24 cellular contexts compared by ENCODE assay signal in the genomic region with DNA sequence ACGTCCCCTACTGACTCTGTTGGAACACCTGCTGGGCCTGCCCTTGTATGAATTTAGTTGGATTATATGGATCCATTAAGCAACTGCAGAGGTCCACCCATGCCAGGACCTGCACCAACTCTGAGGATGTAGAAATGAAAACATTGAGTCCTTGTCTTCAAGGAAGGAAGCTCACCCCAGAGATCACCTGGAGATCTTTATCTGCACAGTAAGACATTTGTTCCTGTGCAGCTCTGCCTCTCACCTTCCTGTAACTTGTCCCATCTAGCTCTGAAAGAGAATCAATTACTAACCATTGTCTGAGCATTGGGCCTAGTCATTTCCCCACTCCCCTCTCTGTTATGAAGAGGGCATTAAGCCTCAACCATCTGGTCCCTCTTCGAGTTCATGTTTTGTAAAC.
DNase-seq lines count a peak whose midpoint lies in the region; ATAC-seq and FAIRE-seq lines count a peak whose summit lies in the region.
"Had no signal": no experiment of that assay in that cellular context is flagged by ENCODE, and none has a peak within 500 bp of the region (broad histone marks: within the 10 kb centered on the region; RNA-seq: fewer than 3 reads in every experiment).

No MANE protein-coding gene starts in this region.

- no peak overlapping the region for H3K4me3 ChIP-seq in small intestine (ENCODE audit: low read depth in 1 of 2, low read length in 2 of 2)
- H3K4me3 ChIP-seq: ascending aorta, gastrocnemius medialis, mucosa of descending colon, SK-N-MC had no signal

- H3K27me3 Mint-ChIP-seq in activated T-cell treated with anti-CD3 and anti-CD28 coated beads, Interleukin-2, amount 50 U/mL, for 72 hours (ENCODE audit: low read depth) = no peaks in the 10 kb centered on the region
- no peaks in the 10 kb centered on the region for H3K27me3 Mint-ChIP-seq in activated T-helper 1 cell treated with anti-CD3 and anti-CD28 coated beads, Interleukin-12 subunit alpha, Interleukin-12 subunit beta, Interleukin-2, Interleukin-4 antibody, amounts not matched to agents 30 ng/mL and 10 ng/mL and 1 ng/mL, durations not matched to agents 14 hours and 24 hours and 36 hours (ENCODE audit: insufficient read depth)

- no peaks in the 10 kb centered on the region for H3K36me3 ChIP-seq in small intestine (ENCODE audit: control insufficient read depth in 2 of 2, insufficient read depth in 2 of 2, low read length in 2 of 2)
- H3K36me3 ChIP-seq: ascending aorta, gastrocnemius medialis had no signal

- H3K36me3 Mint-ChIP-seq in activated T-cell treated with anti-CD3 and anti-CD28 coated beads, Interleukin-2, amount 50 U/mL, for 72 hours (ENCODE audit: insufficient read depth in 2 of 2) = peaks cover 4 to 6% of the 10 kb centered on the region in 2 donors
- H3K36me3 Mint-ChIP-seq in activated T-helper 1 cell treated with anti-CD3 and anti-CD28 coated beads, Interleukin-12 subunit alpha, Interleukin-12 subunit beta, Interleukin-2, Interleukin-4 antibody, amounts not matched to agents 30 ng/mL and 10 ng/mL and 1 ng/mL, durations not matched to agents 14 hours and 24 hours and 36 hours (ENCODE audit: low read depth) = peaks cover 3% of the 10 kb centered on the region

- no peak overlapping the region for H3K4me3 Mint-ChIP-seq in activated T-cell treated with anti-CD3 and anti-CD28 coated beads, Interleukin-2, amount 50 U/mL, for 72 hours
- H3K4me3 Mint-ChIP-seq in activated T-helper 1 cell treated with anti-CD3 and anti-CD28 coated beads, Interleukin-12 subunit alpha, Interleukin-12 subunit beta, Interleukin-2, Interleukin-4 antibody, amounts not matched to agents 30 ng/mL and 10 ng/mL and 1 ng/mL, durations not matched to agents 14 hours and 24 hours and 36 hours = no peak overlapping the region

- peaks cover 7% of the 10 kb centered on the region in 2 donors for H3K9me3 Mint-ChIP-seq in activated T-cell treated with anti-CD3 and anti-CD28 coated beads, Interleukin-2, amount 50 U/mL, for 72 hours
- peaks cover 12% of the 10 kb centered on the region for H3K9me3 Mint-ChIP-seq in activated T-helper 1 cell treated with anti-CD3 and anti-CD28 coated beads, Interleukin-12 subunit alpha, Interleukin-12 subunit beta, Interleukin-2, Interleukin-4 antibody, amounts not matched to agents 30 ng/mL and 10 ng/mL and 1 ng/mL, durations not matched to agents 14 hours and 24 hours and 36 hours

- no peaks in the 10 kb centered on the region for H3K27me3 ChIP-seq in small intestine (ENCODE audit: control insufficient read depth in 2 of 2, insufficient read depth in 2 of 2, low read length in 2 of 2)
- H3K27me3 ChIP-seq: ascending aorta, gastrocnemius medialis had no signal

- H3K27ac Mint-ChIP-seq in activated T-cell treated with anti-CD3 and anti-CD28 coated beads, Interleukin-2, amount 50 U/mL, for 72 hours = peak overlapping the region; percentile 36
- H3K27ac Mint-ChIP-seq in activated T-helper 1 cell treated with anti-CD3 and anti-CD28 coated beads, Interleukin-12 subunit alpha, Interleukin-12 subunit beta, Interleukin-2, Interleukin-4 antibody, amounts not matched to agents 30 ng/mL and 10 ng/mL and 1 ng/mL, durations not matched to agents 14 hours and 24 hours and 36 hours = peak overlapping the region; percentile 35

- WGBS in small intestine, 3 donors = 53 to 64% (median 62%) methylated on average over 2 of the region's 2 CpGs

- H3K4me1 Mint-ChIP-seq in activated T-cell treated with anti-CD3 and anti-CD28 coated beads, Interleukin-2, amount 50 U/mL, for 72 hours (ENCODE audit: low read depth) = peaks cover 43% of the 10 kb centered on the region
- H3K4me1 Mint-ChIP-seq in activated T-helper 1 cell treated with anti-CD3 and anti-CD28 coated beads, Interleukin-12 subunit alpha, Interleukin-12 subunit beta, Interleukin-2, Interleukin-4 antibody, amounts not matched to agents 30 ng/mL and 10 ng/mL and 1 ng/mL, durations not matched to agents 14 hours and 24 hours and 36 hours (ENCODE audit: low read depth) = peaks cover 38% of the 10 kb centered on the region

- ATAC-seq in activated T-cell treated with anti-CD3 and anti-CD28 coated beads, Interleukin-2, amount 50 U/mL, for 72 hours (replicated peaks in 1 of 2) = peak; percentile 34 to 46
- ATAC-seq: esophagus mucosa, gastrocnemius medialis, mucosa of descending colon had no signal

- intact Hi-C loops in activated T-helper 1 cell treated with anti-CD3 and anti-CD28 coated beads, Interleukin-12 subunit alpha, Interleukin-12 subunit beta, Interleukin-2, Interleukin-4 antibody, amounts not matched to agents 30 ng/mL and 10 ng/mL and 1 ng/mL, durations not matched to agents 14 hours and 24 hours and 36 hours (cut with micrococcal nuclease) = no loop called here

- H3K9me3 ChIP-seq in small intestine (ENCODE audit: control insufficient read depth, low read depth) = peaks cover 2% of the 10 kb centered on the region

- no peak for FAIRE-seq in small intestine (lab: Jason Lieb, UNC)
- FAIRE-seq: GM12891, GM19239, islet of Langerhans had no signal

- no peak overlapping the region for H3K27ac ChIP-seq in small intestine (ENCODE audit: low read depth in 1 of 2, low read length in 1 of 2)
- H3K27ac ChIP-seq: ascending aorta, C4-2B, gastrocnemius medialis, RWPE1, SK-N-MC had no signal

- H3K4me1 ChIP-seq in small intestine (ENCODE audit: control insufficient read depth in 2 of 2, insufficient read depth in 1 of 2, low read depth in 1 of 2, low read length in 1 of 2) = peaks cover 0 to 5% of the 10 kb centered on the region in 2 donors

- no peak for DNase-seq in activated T-cell treated with anti-CD3 and anti-CD28 coated beads, Interleukin-2, amount 50 U/mL, for 72 hours
- no peak for DNase-seq in activated T-cell treated with anti-CD3 and anti-CD28 coated beads, Interleukin-2, amount 50 U/mL, for 48 hours
- peak; percentile 23 for DNase-seq in NCI-H2171 (lab: John Stamatoyannopoulos, UW)
- no peak for DNase-seq in activated T-helper 1 cell treated with anti-CD3 and anti-CD28 coated beads, Interleukin-12 subunit alpha, Interleukin-12 subunit beta, Interleukin-2, Interleukin-4 antibody, amounts not matched to agents 30 ng/mL and 10 ng/mL and 1 ng/mL, durations not matched to agents 14 hours and 24 hours and 36 hours (ENCODE audit: low spot score)
- DNase-seq in small intestine = peak; percentile 17
- DNase-seq in GM19238 (ENCODE audit: insufficient read length, low spot score) = no peak
- DNase-seq in activated effector memory CD4-positive, alpha-beta T cell treated with Interleukin-2 at 50 U/mL for 16 hours = no peak
- DNase-seq: activated CD4-positive, CD25-positive, alpha-beta regulatory T cell treated with anti-CD3 and anti-CD28 coated beads, Interleukin-2, amount 50 U/mL, for 72 hours; DMS79 treated with DMSO at 0.1 percent for 48 hours; gastrocnemius medialis; hypothalamus; IMR-90; mucosa of descending colon; NCI-H1105 treated with DMSO at 0.1 percent for 48 hours; NCI-H2081; NCI-H510A treated with DMSO at 0.1 percent for 48 hours had no signal

Comparison
In these comparisons a context has a peak if more than half of its experiments do, and no peak if none do; other contexts are left out.
1. DNase-seq: peak in NCI-H2171 (single experiment) and small intestine (single experiment); none in activated T-cell treated with anti-CD3 and anti-CD28 coated beads, Interleukin-2, amount 50 U/mL, for 72 hours (0 of 2), activated T-cell treated with anti-CD3 and anti-CD28 coated beads, Interleukin-2, amount 50 U/mL, for 48 hours (0 of 2), activated T-helper 1 cell treated with anti-CD3 and anti-CD28 coated beads, Interleukin-12 subunit alpha, Interleukin-12 subunit beta, Interleukin-2, Interleukin-4 antibody, amounts not matched to agents 30 ng/mL and 10 ng/mL and 1 ng/mL, durations not matched to agents 14 hours and 24 hours and 36 hours (single experiment), GM19238 (single experiment) and activated effector memory CD4-positive, alpha-beta T cell treated with Interleukin-2 at 50 U/mL for 16 hours (single experiment).